In the genomic region with DNA sequence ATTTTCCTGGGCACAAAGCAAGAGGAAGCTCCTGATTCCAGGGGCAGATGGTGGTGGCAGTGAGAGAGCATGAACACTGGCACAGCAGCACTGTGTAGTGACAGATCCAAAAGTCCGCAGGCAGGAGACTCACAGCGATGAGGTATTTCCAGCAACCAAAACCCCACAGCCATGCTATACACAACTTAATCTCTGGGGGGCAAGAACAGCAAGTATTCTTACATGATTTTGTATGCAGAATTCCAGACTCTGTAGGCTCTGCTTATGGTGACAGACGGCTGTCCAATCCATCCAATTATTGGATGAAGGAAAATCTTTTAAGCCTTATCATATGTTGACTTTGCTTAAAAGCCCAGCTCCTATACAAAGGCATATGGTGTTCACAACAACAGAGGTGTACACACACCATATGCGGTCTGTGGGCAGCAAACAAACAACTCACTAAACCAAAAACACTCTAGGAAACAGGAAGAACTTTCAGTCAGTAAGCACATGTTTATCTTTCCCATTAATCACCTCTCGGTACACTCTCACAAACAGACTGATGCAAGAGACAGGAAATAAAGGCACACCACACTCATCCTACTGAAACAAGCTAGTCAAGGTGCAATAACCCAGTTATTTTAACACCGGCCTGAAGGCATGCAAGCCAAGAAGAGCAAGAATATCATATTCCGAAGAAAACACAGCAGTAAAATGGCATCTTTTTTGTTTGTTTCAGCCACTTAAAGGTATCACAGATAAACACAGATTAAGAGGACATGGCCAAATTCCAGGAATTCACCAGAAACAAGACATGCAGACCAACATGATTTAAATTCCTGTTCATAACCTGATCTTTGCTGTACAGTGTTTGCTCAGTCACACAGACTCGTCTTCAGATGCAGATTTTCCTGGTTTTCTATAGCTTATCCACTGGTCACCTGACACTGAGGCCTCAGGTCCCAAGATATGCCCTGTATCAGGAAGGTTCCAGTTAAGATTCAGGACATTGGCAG, we compare ENCODE assay signal across 8 cellular contexts. TPM values are rescaled to one million over a fixed set of nuclear protein-coding genes. Genes with fewer than 3 reads are reported as not detected.
A peak's percentile ranks its signal among the peaks of the same experiment; 100 is the strongest.
DNase-seq lines count a peak whose midpoint lies in the region; ATAC-seq, FAIRE-seq and TF ChIP-seq lines count a peak whose summit lies in the region.

No MANE protein-coding gene starts in this region.

- H3K4me1 ChIP-seq in CD8-positive, alpha-beta memory T cell (ENCODE audit: insufficient read depth, low read length): peaks cover 67% of the 10 kb centered on the region
- H3K4me1 ChIP-seq in small intestine (ENCODE audit: control insufficient read depth in 2 of 2, insufficient read depth in 1 of 2, low read depth in 1 of 2, low read length in 1 of 2): peaks cover 20 to 46% of the 10 kb centered on the region in 2 donors

- H3K4me3 Mint-ChIP-seq in CD8-positive, alpha-beta memory T cell: peak overlapping the region in 2 of 7 donors; percentile 42 to 82
- peak overlapping the region; percentile 95 for H3K4me3 Mint-ChIP-seq in T-helper 17 cell

- H3K9me3 Mint-ChIP-seq in CD8-positive, alpha-beta memory T cell: no peaks in the 10 kb centered on the region

- POLR2A ChIA-PET in CD8-positive, alpha-beta memory T cell (lab: Charles Lee): interaction anchor here (0.6 to 2.7 kb wide), 7 partner anchors 25 to 181 kb away, joined by 3 to 24 read pairs (median 6); a partner anchor contains a TSS

- no peaks in the 10 kb centered on the region for H3K27me3 ChIP-seq in CD8-positive, alpha-beta memory T cell (ENCODE audit: insufficient read depth, low read length, poor library complexity, severe bottlenecking)
- no peaks in the 10 kb centered on the region for H3K27me3 ChIP-seq in small intestine (ENCODE audit: control insufficient read depth in 2 of 2, insufficient read depth in 2 of 2, low read length in 2 of 2)

- CTCF ChIA-PET in CD8-positive, alpha-beta memory T cell (lab: Charles Lee): interaction anchor here (0.7 to 3.2 kb wide), 9 partner anchors 19 to 163 kb away, joined by 3 to 14 read pairs (median 5); a partner anchor contains a TSS

- peaks cover 15% of the 10 kb centered on the region for H3K36me3 ChIP-seq in CD8-positive, alpha-beta memory T cell (ENCODE audit: insufficient read depth, low read length)
- peaks cover 4 to 12% of the 10 kb centered on the region in 2 donors for H3K36me3 ChIP-seq in small intestine (ENCODE audit: control insufficient read depth in 2 of 2, insufficient read depth in 2 of 2, low read length in 2 of 2)

- H3K9me3 ChIP-seq in CD8-positive, alpha-beta memory T cell (ENCODE audit: low read length): no peaks in the 10 kb centered on the region
- H3K9me3 ChIP-seq in T-helper 17 cell (ENCODE audit: control insufficient read depth, low read length, poor library complexity, severe bottlenecking): no peaks in the 10 kb centered on the region
- no peaks in the 10 kb centered on the region for H3K9me3 ChIP-seq in small intestine (ENCODE audit: control insufficient read depth, low read depth)

- peak overlapping the region; percentile 30 for H3K4me3 ChIP-seq in CD8-positive, alpha-beta memory T cell (ENCODE audit: low read length)
- no peak overlapping the region for H3K4me3 ChIP-seq in epithelial cell of proximal tubule (ENCODE audit: low read depth, low read length)
- peak overlapping the region in 1 of 2 donors; percentile 3 for H3K4me3 ChIP-seq in small intestine (ENCODE audit: low read depth in 1 of 2, low read length in 2 of 2)

- WGBS in small intestine, 3 donors: 20 to 39% (median 21%) methylated on average over 8 of the region's 8 CpGs

- no peaks in the 10 kb centered on the region for H3K27me3 Mint-ChIP-seq in CD8-positive, alpha-beta memory T cell
- no peaks in the 10 kb centered on the region for H3K27me3 Mint-ChIP-seq in T-helper 17 cell

- H3K27ac ChIP-seq in CD8-positive, alpha-beta memory T cell (ENCODE audit: low read depth, low read length): peak overlapping the region; percentile 40
- peak overlapping the region; percentile 62 to 96 for H3K27ac ChIP-seq in small intestine (ENCODE audit: low read depth in 1 of 2, low read length in 1 of 2)

- FAIRE-seq in small intestine (lab: Jason Lieb, UNC): no peak

- peaks cover 7 to 29% (median 26%) of the 10 kb centered on the region in 3 donors for H3K4me1 Mint-ChIP-seq in CD8-positive, alpha-beta memory T cell
- H3K4me1 Mint-ChIP-seq in T-helper 17 cell: peaks cover 30% of the 10 kb centered on the region

- peak overlapping the region in 1 of 8 donors; percentile 27 for H3K27ac Mint-ChIP-seq in CD8-positive, alpha-beta memory T cell
- H3K27ac Mint-ChIP-seq in T-helper 17 cell: no peak overlapping the region

- peaks cover 19 to 33% (median 23%) of the 10 kb centered on the region in 3 donors for H3K36me3 Mint-ChIP-seq in CD8-positive, alpha-beta memory T cell
- peaks cover 7% of the 10 kb centered on the region for H3K36me3 Mint-ChIP-seq in T-helper 17 cell (ENCODE audit: low read depth)

- no peak for TF ChIP-seq CTCF in epithelial cell of proximal tubule (conservative IDR thresholded peaks at IDR 0.05; ENCODE audit: low read depth, low read length)

- peak in 4 of 5 donors; percentile 31 to 65 (median 42) for DNase-seq in CD8-positive, alpha-beta memory T cell
- DNase-seq in NCI-H1694 (lab: John Stamatoyannopoulos, UW): peak; percentile 93
- peak in 1 of 3 donors; percentile 28 for DNase-seq in T-helper 17 cell
- DNase-seq in epithelial cell of proximal tubule (ENCODE audit: low read depth): peak; percentile 66
- peak; percentile 84 for DNase-seq in small intestine
- no peak for DNase-seq in activated CD8-positive, alpha-beta memory T cell treated with anti-CD3 and anti-CD28 coated beads, Interleukin-2, amount 50 U/mL, for 48 hours
- no peak for DNase-seq in OCI-M2 (lab: John Stamatoyannopoulos, UW; ENCODE audit: unreplicated experiment)

- ATAC-seq in GM19452 (IDR thresholded peaks at IDR 0.05; ENCODE audit: unreplicated experiment) (peak; percentile 67), T-helper 17 cell (peak; percentile 84)

RNA-seq across cellular contexts. Expression of a gene that starts 47.8 kb away (rescaled TPM):
- 10 to 100 TPM; 24.7 to 25.5 TPM for total RNA-seq in CD8-positive, alpha-beta memory T cell
- 92.1 TPM for polyA plus RNA-seq in CD8-positive, alpha-beta memory T cell
- 100 to 1,000 TPM; 185 to 196 TPM for total RNA-seq in T-helper 17 cell
- total RNA-seq in epithelial cell of proximal tubule: 2.1 and 6.3 TPM in 2 replicates
- 10 to 100 TPM in 1 of 3 donors, 1 to 10 TPM in 2; 2.2 to 10.3 (median 2.7) TPM for polyA plus RNA-seq in small intestine

Comparison
In these comparisons a context has a peak if more than half of its experiments do, and no peak if none do; other contexts are left out.
1. DNase-seq: peak in CD8-positive, alpha-beta memory T cell (4 of 5), NCI-H1694 (single experiment), epithelial cell of proximal tubule (single experiment) and small intestine (single experiment); none in activated CD8-positive, alpha-beta memory T cell treated with anti-CD3 and anti-CD28 coated beads, Interleukin-2, amount 50 U/mL, for 48 hours (single experiment) and OCI-M2 (single experiment).
2. RNA of a gene that starts 47.8 kb away (total RNA-seq): 185 to 196 TPM in T-helper 17 cell; 24.7 to 25.5 TPM in CD8-positive, alpha-beta memory T cell and 2.1 to 6.3 TPM in epithelial cell of proximal tubule; every median in the first group is over 4 times any median in the second.